22 cellular contexts compared by ENCODE assay signal in the genomic region with DNA sequence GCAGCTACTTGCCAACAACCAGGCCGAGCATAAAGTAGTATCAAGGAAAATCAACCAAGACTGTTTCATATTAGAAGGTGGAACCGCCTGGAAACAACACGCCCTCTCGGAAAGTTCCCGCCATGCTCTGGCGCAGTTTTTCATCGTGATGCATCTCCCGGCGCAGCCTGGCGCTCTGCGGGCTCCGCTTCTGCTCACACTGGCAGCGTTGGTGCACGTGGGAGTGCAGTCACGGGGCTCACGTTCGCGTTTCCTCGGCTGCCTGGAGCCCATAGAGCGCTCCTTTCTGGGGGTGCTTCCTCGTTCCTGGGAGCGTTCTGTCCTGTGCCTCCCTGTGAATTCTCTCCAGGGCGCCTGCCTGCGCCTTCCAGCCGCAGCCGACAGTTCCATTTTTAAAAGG.
DNase-seq lines count a peak whose midpoint lies in the region; ATAC-seq and TF ChIP-seq lines count a peak whose summit lies in the region.
"Had no signal": no experiment of that assay in that cellular context is flagged by ENCODE, and none has a peak within 500 bp of the region (broad histone marks: within the 10 kb centered on the region; RNA-seq: fewer than 3 reads in every experiment).

No MANE protein-coding gene starts in this region.

- no peak overlapping the region for H4K91ac ChIP-seq in neuronal stem cell (ENCODE audit: low read depth, low read length, poor library complexity)

- peaks cover 8% of the 10 kb centered on the region for H3K27me3 Mint-ChIP-seq in GM23338 (ENCODE audit: insufficient read depth, low read depth, poor library complexity)
- H3K27me3 Mint-ChIP-seq: CD4-positive, CD25-positive, alpha-beta regulatory T cell had no signal

- H3K9me3 Mint-ChIP-seq in GM23338 = peaks cover 7% of the 10 kb centered on the region; the same call in 2 of the 3 replicates

- peaks cover 0 to 2% of the 10 kb centered on the region in 2 donors for H3K9me3 ChIP-seq in neuronal stem cell (replicated peaks in 1 of 2; ENCODE audit: control insufficient read depth in 2 of 2, insufficient read depth in 1 of 2, low read depth in 1 of 2, low read length in 2 of 2)
- no peaks in the 10 kb centered on the region for H3K9me3 ChIP-seq in right cardiac atrium (ENCODE audit: control insufficient read depth, low read length)
- H3K9me3 ChIP-seq: A549, BE2C, Caco-2 had no signal

- H3K9ac ChIP-seq in neuronal stem cell (ENCODE audit: low read depth, low read length, poor library complexity) = no peak overlapping the region
- H3K9ac ChIP-seq: BLaER1 had no signal

- DNase-seq in GM23338 (ENCODE audit: low spot score) = no peak
- DNase-seq in coronary artery (ENCODE audit: low spot score) = peak; percentile 63
- DNase-seq in neuronal stem cell (ENCODE audit: low spot score) = no peak
- DNase-seq in NCI-H524 (lab: John Stamatoyannopoulos, UW) = no peak
- no peak for DNase-seq in right cardiac atrium
- no peak for DNase-seq in LoVo (ENCODE audit: low spot score)
- DNase-seq: ACHN; BE2C; C1 segment of cervical spinal cord; Caco-2; Calu3; CD4-positive, alpha-beta memory T cell; CD4-positive, CD25-positive, alpha-beta regulatory T cell; CD8-positive, alpha-beta memory T cell; DMS79 treated with DMSO at 0.1 percent for 48 hours; GF-D8 had no signal

- no CpG with 5 or more reads among the region's 26 CpGs for WGBS in neuronal stem cell (ENCODE audit: extremely low coverage in 2 of 2, insufficient read length in 2 of 2, insufficient replicate concordance in 1 of 2), 2 donors
- WGBS in right cardiac atrium = 76% methylated on average over 26 of the region's 26 CpGs

- H2BK120ac ChIP-seq in neuronal stem cell (ENCODE audit: low read depth, low read length) = no peak overlapping the region

- no peak overlapping the region for H4K8ac ChIP-seq in neuronal stem cell (ENCODE audit: low read depth, low read length)

- H3K4me3 Mint-ChIP-seq in GM23338 = no peak overlapping the region
- H3K4me3 Mint-ChIP-seq: CD14-positive monocyte; CD4-positive, alpha-beta memory T cell; CD4-positive, CD25-positive, alpha-beta regulatory T cell; CD8-positive, alpha-beta memory T cell had no signal

- TF ChIP-seq CTCF in GM23338 (conservative IDR thresholded peaks at IDR 0.05; ENCODE audit: low read depth in 2 of 2) (no peak), coronary artery (IDR thresholded peaks at IDR 0.05) (no peak)

- no peaks in the 10 kb centered on the region for H3K36me3 Mint-ChIP-seq in GM23338 (ENCODE audit: low read depth)
- H3K36me3 Mint-ChIP-seq: CD14-positive monocyte; CD4-positive, alpha-beta memory T cell; CD4-positive, CD25-positive, alpha-beta regulatory T cell; CD8-positive, alpha-beta memory T cell had no signal

- H4K20me1 ChIP-seq in GM23338 (replicated peaks; ENCODE audit: insufficient read depth) = no peaks in the 10 kb centered on the region
- H4K20me1 ChIP-seq: BLaER1 had no signal

- no peak overlapping the region for H2AFZ ChIP-seq in ACC112 (ENCODE audit: low read length, unreplicated experiment)
- peak overlapping the region; percentile 69; the same call in 1 of the 2 replicates for H2AFZ ChIP-seq in GM23338
- H2AFZ ChIP-seq in neuronal stem cell (ENCODE audit: low read length) = no peak overlapping the region

- H3K4me3 ChIP-seq in ACC112 (ENCODE audit: low read depth, low read length) (peak overlapping the region; percentile 58; the same call in 1 of the 2 replicates), GM23338 (no peak overlapping the region), coronary artery (no peak overlapping the region), neuronal stem cell (ENCODE audit: low read length in 2 of 2) (no peak overlapping the region), right cardiac atrium (ENCODE audit: low read length) (no peak overlapping the region)
- H3K4me3 ChIP-seq: A549, BLaER1 had no signal

- H3K18ac ChIP-seq in neuronal stem cell (ENCODE audit: low read length) = peak overlapping the region; percentile 39

- ATAC-seq in GM23338 (no peak), HG03378 (IDR thresholded peaks at IDR 0.05; ENCODE audit: unreplicated experiment) (no peak), right cardiac atrium (no peak)

- H3K9me2 ChIP-seq in GM23338 (ENCODE audit: insufficient read depth) = peaks cover 6% of the 10 kb centered on the region; the same call in 1 of the 2 replicates

- H3K79me2 ChIP-seq in ACC112 (ENCODE audit: control insufficient read depth, insufficient read depth, low read length, unreplicated experiment) (no peaks in the 10 kb centered on the region), GM23338 (replicated peaks; ENCODE audit: insufficient read depth) (no peaks in the 10 kb centered on the region)

- peaks cover 3% of the 10 kb centered on the region; the same call in 1 of the 2 replicates for H3K27me3 ChIP-seq in ACC112 (ENCODE audit: insufficient read depth, low read length)
- no peaks in the 10 kb centered on the region for H3K27me3 ChIP-seq in GM23338 (ENCODE audit: insufficient read depth)
- peaks cover 0 to 2% (median 0%) of the 10 kb centered on the region in 3 experiments for H3K27me3 ChIP-seq in neuronal stem cell (ENCODE audit: control insufficient read depth in 3 of 3, insufficient read depth in 3 of 3, low read depth in 1 of 3, low read length in 3 of 3)
- H3K27me3 ChIP-seq in right cardiac atrium (ENCODE audit: control insufficient read depth, insufficient read depth) = no peaks in the 10 kb centered on the region
- H3K27me3 ChIP-seq: BE2C, BLaER1 had no signal

- no peaks in the 10 kb centered on the region for H3K79me1 ChIP-seq in neuronal stem cell (ENCODE audit: low read depth, low read length)

- no peak overlapping the region for H3K27ac ChIP-seq in ACC112 (ENCODE audit: low read depth, low read length)
- no peak overlapping the region for H3K27ac ChIP-seq in GM23338 (ENCODE audit: low read depth)
- H3K27ac ChIP-seq in coronary artery = no peak overlapping the region
- H3K27ac ChIP-seq in neuronal stem cell (replicated peaks; ENCODE audit: low read length) = no peak overlapping the region
- H3K27ac ChIP-seq in right cardiac atrium (ENCODE audit: low read length) = no peak overlapping the region
- H3K27ac ChIP-seq: 22Rv1, A549, BLaER1 had no signal

- H2AK5ac ChIP-seq in neuronal stem cell (ENCODE audit: low read depth, low read length) = no peak overlapping the region

- no peak overlapping the region for H3K4me2 ChIP-seq in GM23338
- no peak overlapping the region for H3K4me2 ChIP-seq in neuronal stem cell (ENCODE audit: insufficient read depth, low read length, poor library complexity, severe bottlenecking)
- H3K4me2 ChIP-seq: A549, BLaER1 had no signal

- no peak overlapping the region for H2BK15ac ChIP-seq in neuronal stem cell (ENCODE audit: low read length)

- no peak overlapping the region for H2BK12ac ChIP-seq in neuronal stem cell (ENCODE audit: low read length)

- H3K14ac ChIP-seq in neuronal stem cell (ENCODE audit: low read length) = no peak overlapping the region

- H2BK5ac ChIP-seq in neuronal stem cell (ENCODE audit: low read length) = no peak overlapping the region

- H3K23ac ChIP-seq in neuronal stem cell (ENCODE audit: low read depth, low read length, poor library complexity) = no peak overlapping the region

- no peaks in the 10 kb centered on the region for H3F3A ChIP-seq in GM23338 (replicated peaks; ENCODE audit: low read depth)

- no peak overlapping the region for H3K27ac Mint-ChIP-seq in GM23338
- H3K27ac Mint-ChIP-seq: CD14-positive monocyte; CD4-positive, alpha-beta memory T cell; CD4-positive, CD25-positive, alpha-beta regulatory T cell; CD8-positive, alpha-beta memory T cell had no signal

- H3K4me1 Mint-ChIP-seq in GM23338 = no peaks in the 10 kb centered on the region
- H3K4me1 Mint-ChIP-seq: CD14-positive monocyte; CD4-positive, alpha-beta memory T cell; CD4-positive, CD25-positive, alpha-beta regulatory T cell; CD8-positive, alpha-beta memory T cell had no signal

- H3K4ac ChIP-seq in neuronal stem cell (ENCODE audit: low read length) = no peak overlapping the region

- H3K4me1 ChIP-seq in ACC112 (ENCODE audit: control insufficient read depth, insufficient read depth, low read length, unreplicated experiment) (no peaks in the 10 kb centered on the region), GM23338 (ENCODE audit: insufficient read depth) (no peaks in the 10 kb centered on the region), neuronal stem cell (ENCODE audit: control insufficient read depth in 2 of 2, insufficient read depth in 1 of 2, low read depth in 1 of 2, low read length in 2 of 2) (no peaks in the 10 kb centered on the region), right cardiac atrium (ENCODE audit: control insufficient read depth, insufficient read depth, low read length) (no peaks in the 10 kb centered on the region)
- H3K4me1 ChIP-seq: BE2C, Caco-2 had no signal

- intact Hi-C loops in right cardiac atrium (cut with DNase I) = no loop called here

- no peaks in the 10 kb centered on the region for H3K36me3 ChIP-seq in ACC112 (ENCODE audit: insufficient read depth, low read length)
- no peaks in the 10 kb centered on the region for H3K36me3 ChIP-seq in GM23338 (ENCODE audit: insufficient read depth)
- H3K36me3 ChIP-seq in neuronal stem cell (replicated peaks in 1 of 2; ENCODE audit: control insufficient read depth in 2 of 2, insufficient read depth in 2 of 2, low read length in 2 of 2) = no peaks in the 10 kb centered on the region
- H3K36me3 ChIP-seq: BE2C, BLaER1 had no signal

TF ChIP-seq in GM23338, 12 proteins besides CTCF, POLR2A, EP300 and RAD21 (continues in another document):
- no peak for TF ChIP-seq REST (IDR thresholded peaks at IDR 0.05; ENCODE audit: unreplicated experiment)
